8 cellular contexts compared by ENCODE assay signal in genomic region chr13:99085846-99086148, GRCh38.
DNase-seq lines count a peak whose midpoint lies in the region; ATAC-seq and TF ChIP-seq lines count a peak whose summit lies in the region.

No MANE protein-coding gene starts in this region.

- H3K27ac ChIP-seq in right atrium auricular region (peak overlapping the region; percentile 71), breast epithelium (peak overlapping the region; percentile 69 to 98), mucosa of rectum (ENCODE audit: low read depth in 2 of 2, low read length in 2 of 2) (peak overlapping the region; percentile 23 to 40)

- no peaks in the 10 kb centered on the region for H3K27me3 ChIP-seq in right atrium auricular region
- H3K27me3 ChIP-seq in breast epithelium, result no peaks in the 10 kb centered on the region
- no peaks in the 10 kb centered on the region for H3K27me3 ChIP-seq in mucosa of rectum (ENCODE audit: control insufficient read depth in 2 of 2, insufficient read depth in 2 of 2, low read length in 2 of 2)

- H3K36me3 ChIP-seq in right atrium auricular region (no peaks in the 10 kb centered on the region), breast epithelium (no peaks in the 10 kb centered on the region), mucosa of rectum (ENCODE audit: control insufficient read depth in 2 of 2, insufficient read depth in 2 of 2, low read length in 2 of 2) (no peaks in the 10 kb centered on the region)

- no peak for TF ChIP-seq POLR2A in breast epithelium (IDR thresholded peaks at IDR 0.05)

- peak overlapping the region; percentile 75 to 89 for H3K4me3 ChIP-seq in right atrium auricular region
- H3K4me3 ChIP-seq in breast epithelium, result peak overlapping the region; percentile 82 to 97 (median 83)
- peak overlapping the region; percentile 62 to 92 for H3K4me3 ChIP-seq in mucosa of rectum (ENCODE audit: low read length in 2 of 2)

- H3K9me3 ChIP-seq in right atrium auricular region (no peaks in the 10 kb centered on the region), breast epithelium (no peaks in the 10 kb centered on the region), mucosa of rectum (ENCODE audit: control insufficient read depth in 2 of 2, low read length in 2 of 2) (no peaks in the 10 kb centered on the region)

- TF ChIP-seq CTCF in right atrium auricular region (IDR thresholded peaks at IDR 0.05), result no peak
- TF ChIP-seq CTCF in breast epithelium (IDR thresholded peaks at IDR 0.05), result no peak

- ATAC-seq in HG03175 (IDR thresholded peaks at IDR 0.05; ENCODE audit: unreplicated experiment) (no peak), GM21529 (IDR thresholded peaks at IDR 0.05; ENCODE audit: unreplicated experiment) (no peak), HG02981 (IDR thresholded peaks at IDR 0.05; ENCODE audit: unreplicated experiment) (no peak)

- intact Hi-C loops in cardiac septum (cut with DNase I) (loop anchor here (5.0 to 10.0 kb wide), 3 partner anchors 38 to 117 kb away; partner anchors contain the start of genes DOCK9 and UBAC2), breast epithelium (cut with DNase I; ENCODE audit: low total_unique reads) (no loop called here)

- DNase-seq in right atrium auricular region (ENCODE audit: low spot score) (no peak), cardiac septum (ENCODE audit: low spot score) (no peak), breast epithelium (ENCODE audit: low spot score in 2 of 2) (no peak), NCI-H2081 (lab: John Stamatoyannopoulos, UW) (no peak)

- H3K9ac ChIP-seq in mucosa of rectum (ENCODE audit: low read depth in 1 of 2, low read length in 2 of 2), result peak overlapping the region; percentile 20 to 69

- H3K4me1 ChIP-seq in right atrium auricular region, result peaks cover 0 to 24% of the 10 kb centered on the region in 2 donors
- H3K4me1 ChIP-seq in breast epithelium, result no peaks in the 10 kb centered on the region
- peaks cover 11 to 15% of the 10 kb centered on the region in 2 donors for H3K4me1 ChIP-seq in mucosa of rectum (ENCODE audit: control insufficient read depth in 2 of 2, insufficient read depth in 2 of 2, low read length in 2 of 2)

Comparison
In these comparisons a context has a peak if more than half of its experiments do, and no peak if none do; other contexts are left out.
1. H3K27ac ChIP-seq: peak in every context shown above with its lines; median percentile 84 in breast epithelium; 71 in right atrium auricular region; 32 in mucosa of rectum.